In genomic region chr1:199616947-199617346, GRCh38 we compare ENCODE assay signal across 16 cellular contexts.
A peak's percentile ranks its signal among the peaks of the same experiment; 100 is the strongest.
DNase-seq lines count a peak whose midpoint lies in the region; ATAC-seq and TF ChIP-seq lines count a peak whose summit lies in the region.
"Had no signal": no experiment of that assay in that cellular context is flagged by ENCODE, and none has a peak within 500 bp of the region (broad histone marks: within the 10 kb centered on the region; RNA-seq: fewer than 3 reads in every experiment).

No MANE protein-coding gene starts in this region.

- no peaks in the 10 kb centered on the region for H3K4me1 ChIP-seq in testis

- TF ChIP-seq CTCF in astrocyte of the cerebellum (IDR thresholded peaks at IDR 0.05; ENCODE audit: low read depth, low read length, missing control alignments): no peak
- no peak for TF ChIP-seq CTCF in testis (IDR thresholded peaks at IDR 0.05)

- H3K9ac ChIP-seq in SK-N-MC (ENCODE audit: insufficient read length): no peak overlapping the region
- H3K9ac ChIP-seq: GM23248 had no signal

- H3K4me3 ChIP-seq in SK-N-MC (0 out of 2 replicates have a peak overlapping the region, but pooled peaks have one; percentile 8), astrocyte of the cerebellum (ENCODE audit: low read depth, low read length) (no peak overlapping the region), testis (no peak overlapping the region)
- H3K4me3 ChIP-seq: GM23248 had no signal

- no peak for ATAC-seq in HG03139 (IDR thresholded peaks at IDR 0.05; ENCODE audit: unreplicated experiment)
- no peak for ATAC-seq in GM18868 (IDR thresholded peaks at IDR 0.05; ENCODE audit: unreplicated experiment)
- ATAC-seq: HCT116 had no signal

- H3K27ac ChIP-seq in SK-N-MC: peak overlapping the region; percentile 12; the same call in 1 of the 2 replicates
- no peak overlapping the region for H3K27ac ChIP-seq in testis
- H3K27ac ChIP-seq: GM23248 had no signal

- intact Hi-C loops in testis (cut with DNase I; ENCODE audit: low total_unique reads): no loop called here

- no peaks in the 10 kb centered on the region for H3K9me3 ChIP-seq in SK-N-MC (ENCODE audit: low read depth, low read length)
- H3K9me3 ChIP-seq in testis: no peaks in the 10 kb centered on the region

- in situ Hi-C loops in astrocyte of the cerebellum (cut with HindIII; ENCODE audit: low sequenced_read_pairs): no loop called here

- DNase-seq in COR-L47 (lab: John Stamatoyannopoulos, UW): peak; percentile 62
- peak; percentile 92 for DNase-seq in NCI-H1105 treated with DMSO at 0.1 percent for 48 hours (lab: John Stamatoyannopoulos, UW)
- DNase-seq in SK-N-MC (ENCODE audit: low read depth, low spot score): no peak
- peak; percentile 45 for DNase-seq in astrocyte of the cerebellum (ENCODE audit: low read depth)
- DNase-seq in testis: no peak
- DNase-seq in activated effector memory CD4-positive, alpha-beta T cell treated with anti-CD3 and anti-CD28 coated beads, Interleukin-2, amount 50 U/mL, for 16 hours: no peak
- DNase-seq: ACHN; C1 segment of cervical spinal cord; CD4-positive, alpha-beta T cell; DMS79; EL; GM23248; IMR-90 had no signal

- H3K36me3 ChIP-seq in SK-N-MC (ENCODE audit: insufficient read depth, low read length) (no peaks in the 10 kb centered on the region), testis (ENCODE audit: low read depth, missing control alignments) (no peaks in the 10 kb centered on the region)

- 46 to 62% methylated on average over 1 of the region's 1 CpG for WGBS in testis, 2 donors

- TF ChIP-seq POLR2A in testis (IDR thresholded peaks at IDR 0.05): no peak

- H3K27me3 ChIP-seq in testis: no peaks in the 10 kb centered on the region

Comparison
In these comparisons a context has a peak if more than half of its experiments do, and no peak if none do; other contexts are left out.
1. DNase-seq: peak in COR-L47 (single experiment), NCI-H1105 treated with DMSO at 0.1 percent for 48 hours (single experiment) and astrocyte of the cerebellum (single experiment); none in SK-N-MC (single experiment), testis (single experiment) and activated effector memory CD4-positive, alpha-beta T cell treated with anti-CD3 and anti-CD28 coated beads, Interleukin-2, amount 50 U/mL, for 16 hours (single experiment).